15 cellular contexts compared by ENCODE assay signal in the genomic region with DNA sequence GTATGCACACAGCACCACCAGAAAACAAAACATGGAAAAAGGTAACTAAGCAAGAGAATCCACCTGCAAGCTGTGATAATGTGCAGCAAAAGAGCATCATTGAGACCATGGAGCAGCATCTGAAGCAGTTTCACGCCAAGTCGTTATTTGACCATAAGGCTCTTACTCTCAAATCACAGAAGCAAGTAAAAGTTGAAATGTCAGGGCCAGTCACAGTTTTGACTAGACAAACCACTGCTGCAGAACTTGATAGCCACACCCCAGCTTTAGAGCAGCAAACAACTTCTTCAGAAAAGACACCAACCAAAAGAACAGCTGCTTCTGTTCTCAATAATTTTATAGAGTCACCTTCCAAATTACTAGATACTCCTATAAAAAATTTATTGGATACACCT.
DNase-seq lines count a peak whose midpoint lies in the region; ATAC-seq and TF ChIP-seq lines count a peak whose summit lies in the region.
"Had no signal": no experiment of that assay in that cellular context is flagged by ENCODE, and none has a peak within 500 bp of the region (broad histone marks: within the 10 kb centered on the region; RNA-seq: fewer than 3 reads in every experiment).

No MANE protein-coding gene starts in this region.

- no peaks in the 10 kb centered on the region for H3K27me3 Mint-ChIP-seq in stimulated activated memory B cell treated with anti-CD40 and anti-IgM and Interleukin-4, amounts not matched to agents 10 μg/mL and 1 μg/mL and 100 μg/mL, for 72 hours
- no peaks in the 10 kb centered on the region for H3K27me3 Mint-ChIP-seq in H9 (ENCODE audit: low read depth)
- H3K27me3 Mint-ChIP-seq: activated naive CD8-positive, alpha-beta T cell had no signal

- H3K4me2 ChIP-seq in H9 (ENCODE audit: insufficient read depth, insufficient read length, low read length): no peak overlapping the region

- H3K27ac ChIP-seq in H9 (ENCODE audit: insufficient read length, low read depth, low read length): no peak overlapping the region
- H3K27ac ChIP-seq in substantia nigra (ENCODE audit: low read depth, low read length, poor library complexity, severe bottlenecking): no peak overlapping the region
- H3K27ac ChIP-seq: heart right ventricle had no signal

- no peak overlapping the region for H3T11ph ChIP-seq in H9 (ENCODE audit: low read length)

- H2BK120ac ChIP-seq in H9 (ENCODE audit: low read depth, low read length, poor library complexity, severe bottlenecking): no peak overlapping the region

- H2AFZ ChIP-seq in H9 (ENCODE audit: low read length): no peak overlapping the region

- H3K4me3 Mint-ChIP-seq in stimulated activated memory B cell treated with anti-CD40 and anti-IgM and Interleukin-4, amounts not matched to agents 10 μg/mL and 1 μg/mL and 100 μg/mL, for 72 hours: peak overlapping the region; percentile 25
- H3K4me3 Mint-ChIP-seq in H9: no peak overlapping the region
- H3K4me3 Mint-ChIP-seq: activated naive CD8-positive, alpha-beta T cell; CD8-positive, alpha-beta T cell had no signal

- H3K23me2 ChIP-seq in H9 (ENCODE audit: insufficient read length, low read depth, low read length, poor library complexity, severe bottlenecking): no peaks in the 10 kb centered on the region

- H3K27me3 ChIP-seq in H9 (ENCODE audit: insufficient read depth, low read length): no peaks in the 10 kb centered on the region
- H3K27me3 ChIP-seq: heart right ventricle had no signal

- no peak overlapping the region for H4K91ac ChIP-seq in H9 (ENCODE audit: insufficient read length, low read depth, low read length)

- H3K9me3 ChIP-seq in H9 (ENCODE audit: control insufficient read depth, low read depth, low read length): no peaks in the 10 kb centered on the region
- H3K9me3 ChIP-seq: heart right ventricle had no signal

- no peaks in the 10 kb centered on the region for H3K79me2 ChIP-seq in H9 (ENCODE audit: insufficient read depth, low read length)

- no CpG with 5 or more reads among the region's 2 CpGs for WGBS in H9 (ENCODE audit: extremely low coverage, insufficient read length, low lambda C conversion rate)

- DNase-seq in H9 (no peak), substantia nigra (lab: John Stamatoyannopoulos, UW) (no peak), islet precursor cell (no peak)
- DNase-seq: CD8-positive, alpha-beta T cell; GF-D8; heart right ventricle; KBM-7; NCI-H1694 treated with DMSO at 0.1 percent for 48 hours; NK-92 treated with Interleukin-12 subunit alpha and Interleukin-12 subunit beta, amount 100 ng/mL, for 24 hours; small intestine had no signal

- H4K8ac ChIP-seq in H9 (replicated peaks; ENCODE audit: insufficient read length, low read depth, low read length): no peak overlapping the region

- peaks cover 61% of the 10 kb centered on the region for H3K36me3 Mint-ChIP-seq in stimulated activated memory B cell treated with anti-CD40 and anti-IgM and Interleukin-4, amounts not matched to agents 10 μg/mL and 1 μg/mL and 100 μg/mL, for 72 hours
- H3K36me3 Mint-ChIP-seq in H9 (ENCODE audit: insufficient read depth in 1 of 3, low read depth in 3 of 3): no peaks in the 10 kb centered on the region; a peak in 2 of 7 replicates

- peak overlapping the region; percentile 84 for H3K27ac Mint-ChIP-seq in stimulated activated memory B cell treated with anti-CD40 and anti-IgM and Interleukin-4, amounts not matched to agents 10 μg/mL and 1 μg/mL and 100 μg/mL, for 72 hours
- no peak overlapping the region for H3K27ac Mint-ChIP-seq in H9
- H3K27ac Mint-ChIP-seq: activated naive CD8-positive, alpha-beta T cell; CD8-positive, alpha-beta T cell had no signal

- peaks cover 48% of the 10 kb centered on the region for H3K4me1 Mint-ChIP-seq in stimulated activated memory B cell treated with anti-CD40 and anti-IgM and Interleukin-4, amounts not matched to agents 10 μg/mL and 1 μg/mL and 100 μg/mL, for 72 hours
- peaks cover 8 to 9% of the 10 kb centered on the region in 2 experiments for H3K4me1 Mint-ChIP-seq in H9

- H3K9me3 Mint-ChIP-seq in stimulated activated memory B cell treated with anti-CD40 and anti-IgM and Interleukin-4, amounts not matched to agents 10 μg/mL and 1 μg/mL and 100 μg/mL, for 72 hours: peaks cover 1% of the 10 kb centered on the region
- H3K9me3 Mint-ChIP-seq in H9: no peaks in the 10 kb centered on the region
- H3K9me3 Mint-ChIP-seq: CD8-positive, alpha-beta T cell had no signal

- no peak overlapping the region for H3K9ac ChIP-seq in H9 (ENCODE audit: extremely low read depth, insufficient read length, low read length)

- H3K14ac ChIP-seq in H9 (ENCODE audit: insufficient read depth, low read length): no peak overlapping the region

- H3K4me1 ChIP-seq in H9 (ENCODE audit: insufficient read depth, low read length): no peaks in the 10 kb centered on the region

- H3K79me1 ChIP-seq in H9 (ENCODE audit: insufficient read depth, low read depth, low read length, poor library complexity, severe bottlenecking): no peaks in the 10 kb centered on the region

- peak; percentile 21 for ATAC-seq in GM19372 (IDR thresholded peaks at IDR 0.05; ENCODE audit: low read depth, unreplicated experiment)
- ATAC-seq in HG02759 (IDR thresholded peaks at IDR 0.05; ENCODE audit: unreplicated experiment): peak; percentile 24
- ATAC-seq in HG03378 (IDR thresholded peaks at IDR 0.05; ENCODE audit: unreplicated experiment): peak; percentile 26
- peak; percentile 72 for ATAC-seq in stimulated activated memory B cell treated with anti-CD40 and anti-IgM and Interleukin-4, amounts not matched to agents 10 μg/mL and 1 μg/mL and 100 μg/mL, for 72 hours
- ATAC-seq: CD8-positive, alpha-beta T cell; heart right ventricle had no signal

- no peak overlapping the region for H2AK5ac ChIP-seq in H9 (ENCODE audit: insufficient read length, low read length)

- H3K56ac ChIP-seq in H9 (ENCODE audit: insufficient read length, low read depth, low read length): no peak overlapping the region

- H3K18ac ChIP-seq in H9 (ENCODE audit: insufficient read length, low read depth, low read length): no peak overlapping the region

- H3K4ac ChIP-seq in H9 (ENCODE audit: low read depth, low read length): no peak overlapping the region

- no peak overlapping the region for H3K23ac ChIP-seq in H9 (ENCODE audit: insufficient read length, low read depth, low read length)

- H2BK20ac ChIP-seq in H9 (ENCODE audit: low read depth, low read length, poor library complexity, severe bottlenecking): no peak overlapping the region

- no peak overlapping the region for H2BK15ac ChIP-seq in H9 (ENCODE audit: low read depth, low read length)

- H2BK12ac ChIP-seq in H9 (ENCODE audit: insufficient read length, low read depth, low read length): no peak overlapping the region

- no peak overlapping the region for H2BK5ac ChIP-seq in H9 (ENCODE audit: insufficient read length, low read length)

- no peaks in the 10 kb centered on the region for H4K20me1 ChIP-seq in H9 (ENCODE audit: control insufficient read depth, insufficient read depth, insufficient read length)

- no peak overlapping the region for H4K5ac ChIP-seq in H9 (ENCODE audit: insufficient read length, low read depth, low read length)

- no peak for TF ChIP-seq CTCF in H9 (conservative IDR thresholded peaks at IDR 0.05)

Comparison
In these comparisons a context has a peak if more than half of its experiments do, and no peak if none do; other contexts are left out.
1. ATAC-seq: peak in every context shown above with its lines; median percentile 72 in stimulated activated memory B cell treated with anti-CD40 and anti-IgM and Interleukin-4, amounts not matched to agents 10 μg/mL and 1 μg/mL and 100 μg/mL, for 72 hours; 26 in HG03378; 24 in HG02759; 21 in GM19372.